In genomic region chr12:51326762-51327439, GRCh38 we compare ENCODE assay signal across 8 cellular contexts. TPM values are rescaled to one million over a fixed set of nuclear protein-coding genes. Genes with fewer than 3 reads are reported as not detected.
DNase-seq lines count a peak whose midpoint lies in the region; TF ChIP-seq lines count a peak whose summit lies in the region.

No MANE protein-coding gene starts in this region.

- H3K4me1 Mint-ChIP-seq in endodermal cell: peaks cover 23% of the 10 kb centered on the region
- H3K4me1 Mint-ChIP-seq in nephron progenitor cell: peaks cover 29% of the 10 kb centered on the region

- H3K9me3 Mint-ChIP-seq in endodermal cell (no peaks in the 10 kb centered on the region), nephron progenitor cell (no peaks in the 10 kb centered on the region)

- no peak overlapping the region for H3K4me3 Mint-ChIP-seq in endodermal cell
- no peak overlapping the region for H3K4me3 Mint-ChIP-seq in nephron progenitor cell

- H3K4me3 ChIP-seq in endodermal cell (ENCODE audit: low read length): no peak overlapping the region

- no peak for TF ChIP-seq CTCF in endodermal cell (conservative IDR thresholded peaks at IDR 0.05)
- TF ChIP-seq CTCF in nephron progenitor cell (IDR thresholded peaks at IDR 0.05): no peak

- H3K9me3 ChIP-seq in endodermal cell (ENCODE audit: control insufficient read depth, low read length): no peaks in the 10 kb centered on the region

- H3K27ac ChIP-seq in endodermal cell (ENCODE audit: low read depth, low read length): no peak overlapping the region

- H3K27ac Mint-ChIP-seq in endodermal cell (peak overlapping the region; percentile 3), nephron progenitor cell (peak overlapping the region; percentile 47)

- H3K36me3 Mint-ChIP-seq in endodermal cell (ENCODE audit: low read depth) (no peaks in the 10 kb centered on the region), nephron progenitor cell (ENCODE audit: low read depth) (no peaks in the 10 kb centered on the region)

- H3K9ac ChIP-seq in endodermal cell (ENCODE audit: extremely low read depth, low read length, poor library complexity, severe bottlenecking): no peak overlapping the region

- no peaks in the 10 kb centered on the region for H3K36me3 ChIP-seq in endodermal cell (ENCODE audit: control insufficient read depth, insufficient read depth, low read length)

- peak; percentile 93 for DNase-seq in GDM1 (lab: John Stamatoyannopoulos, UW)
- peak; percentile 84 for DNase-seq in H4 (ENCODE audit: low spot score)
- DNase-seq in OCI-M2 (lab: John Stamatoyannopoulos, UW; ENCODE audit: unreplicated experiment): peak; percentile 88
- no peak for DNase-seq in endodermal cell
- no peak for DNase-seq in nephron progenitor cell
- DNase-seq in stimulated activated CD4-positive, alpha-beta T cell treated with anti-CD3 and anti-CD28 coated beads, Interleukin-4, amount 100 ng/mL, for 4 hours: no peak
- DNase-seq in NK-92 (lab: John Stamatoyannopoulos, UW; ENCODE audit: unreplicated experiment): no peak
- no peak for DNase-seq in NCI-H1417 (lab: John Stamatoyannopoulos, UW)

- WGBS in endodermal cell (ENCODE audit: insufficient coverage in 1 of 2, insufficient read length in 1 of 2), 2 experiments: 87 to 91% methylated on average over 7 of the region's 7 CpGs

- H3K4me1 ChIP-seq in endodermal cell (ENCODE audit: control insufficient read depth, insufficient read depth, low read length): peaks cover 13% of the 10 kb centered on the region

- no peaks in the 10 kb centered on the region for H3K27me3 ChIP-seq in endodermal cell (ENCODE audit: control insufficient read depth, insufficient read depth, low read length, poor library complexity, severe bottlenecking)

- no peaks in the 10 kb centered on the region for H3K27me3 Mint-ChIP-seq in endodermal cell (ENCODE audit: insufficient read depth)
- peaks cover 7% of the 10 kb centered on the region for H3K27me3 Mint-ChIP-seq in nephron progenitor cell (ENCODE audit: low read depth, poor library complexity)

RNA-seq across cellular contexts. Expression of gene BIN2, which starts 2.9 kb away (rescaled TPM):
- not detected in 2 replicates for total RNA-seq in H4 (2014; rRNA removed; shearing (Covaris generic))
- not detected for total RNA-seq in endodermal cell
- not detected for polyA plus RNA-seq in endodermal cell (2013, experiment 1 of 2)
- polyA plus RNA-seq in endodermal cell (2013, experiment 2 of 2): not detected

RNA-seq across cellular contexts. Expression of gene CELA1, which starts 19.6 kb away (rescaled TPM):
- not detected in 2 replicates for total RNA-seq in H4 (2014; rRNA removed; shearing (Covaris generic))
- total RNA-seq in endodermal cell: not detected
- polyA plus RNA-seq in endodermal cell (2013, experiment 1 of 2): not detected
- polyA plus RNA-seq in endodermal cell (2013, experiment 2 of 2): not detected

RNA-seq across cellular contexts. Expression of gene SMAGP, which starts 56.7 kb away (rescaled TPM):
- 6.3 and 13.8 TPM in 2 replicates for total RNA-seq in H4 (2014; rRNA removed; shearing (Covaris generic))
- 10 to 100 TPM; 43.5 to 61.2 TPM for total RNA-seq in endodermal cell
- polyA plus RNA-seq in endodermal cell (2013, experiment 1 of 2): 8.6 TPM
- polyA plus RNA-seq in endodermal cell (2013, experiment 2 of 2): 10.3 TPM

Comparison
In these comparisons a context has a peak if more than half of its experiments do, and no peak if none do; other contexts are left out.
1. DNase-seq: peak in GDM1 (single experiment), H4 (single experiment) and OCI-M2 (single experiment); none in endodermal cell (single experiment), nephron progenitor cell (single experiment), stimulated activated CD4-positive, alpha-beta T cell treated with anti-CD3 and anti-CD28 coated beads, Interleukin-4, amount 100 ng/mL, for 4 hours (0 of 2), NK-92 (single experiment) and NCI-H1417 (0 of 3).